ENCODE assay signal across 1 cellular context in genomic region chr7:100673302-100673941, GRCh38.
TF ChIP-seq lines count a peak whose summit lies in the region.

TSS of gene GNB2 (plus strand) at chr7:100673740. CDS start at chr7:100676266, 2,526 bp downstream.

TF ChIP-seq in GM12878, 131 proteins besides CTCF, POLR2A, EP300 and RAD21 (continued from another document and continues in another):
- TF ChIP-seq ZBTB40 (IDR thresholded peaks at IDR 0.05; ENCODE audit: borderline replicate concordance) = no peak
- peak; percentile 89 for TF ChIP-seq USF2 (IDR thresholded peaks at IDR 0.05; ENCODE audit: borderline replicate concordance, low read depth, low read length)
- TF ChIP-seq ZNF217 (IDR thresholded peaks at IDR 0.05) = peak; percentile 89
- peak; percentile 78 for TF ChIP-seq PBX3 (IDR thresholded peaks at IDR 0.05; ENCODE audit: insufficient replicate concordance, low read depth, low read length)
- TF ChIP-seq RB1 (IDR thresholded peaks at IDR 0.05; ENCODE audit: borderline replicate concordance) = peak; percentile 97; the same call in 1 of the 2 replicates
- TF ChIP-seq FOXK2 (IDR thresholded peaks at IDR 0.05) = peak; percentile 99
- no peak for TF ChIP-seq PAX5 (IDR thresholded peaks at IDR 0.05; ENCODE audit: borderline replicate concordance, low read depth, low read length)
- TF ChIP-seq SMAD1 (IDR thresholded peaks at IDR 0.05; ENCODE audit: low read depth, partially characterized antibody) = no peak
- no peak for TF ChIP-seq ATF2 (IDR thresholded peaks at IDR 0.05; ENCODE audit: low read length)
- peak; percentile 97 for TF ChIP-seq SKIL (IDR thresholded peaks at IDR 0.05; ENCODE audit: low read depth, poor library complexity, severe bottlenecking)
- TF ChIP-seq ZNF207 (IDR thresholded peaks at IDR 0.05; ENCODE audit: borderline replicate concordance) = peak; percentile 99
- peak; percentile 83 for TF ChIP-seq TAF1 (IDR thresholded peaks at IDR 0.05; ENCODE audit: borderline replicate concordance, low read depth, low read length)
- no peak for TF ChIP-seq NR2C2 (IDR thresholded peaks at IDR 0.05; ENCODE audit: borderline replicate concordance, control insufficient read depth, insufficient read length, low read depth)
- 0 out of 3 replicates have a peak, but pooled peaks have one; percentile 28 for TF ChIP-seq POU2F2 (IDR thresholded peaks at IDR 0.05; ENCODE audit: borderline replicate concordance, low read depth, low read length)
- TF ChIP-seq HDGF (IDR thresholded peaks at IDR 0.05) = peak; percentile 96
- no peak for TF ChIP-seq PAX8 (IDR thresholded peaks at IDR 0.05)
- TF ChIP-seq ZNF622 (IDR thresholded peaks at IDR 0.05) = no peak
- TF ChIP-seq IKZF1 (conservative IDR thresholded peaks at IDR 0.05) = peak; percentile 97
- no peak for TF ChIP-seq E2F8 (IDR thresholded peaks at IDR 0.05; ENCODE audit: low read depth, partially characterized antibody)
- no peak for TF ChIP-seq ZZZ3 (IDR thresholded peaks at IDR 0.05; ENCODE audit: control insufficient read depth, insufficient read length, low read depth)
- 0 out of 2 replicates have a peak, but pooled peaks have one; percentile 54 for TF ChIP-seq SIN3A (IDR thresholded peaks at IDR 0.05; ENCODE audit: low read depth, low read length)
- TF ChIP-seq HDAC6 (IDR thresholded peaks at IDR 0.05; ENCODE audit: unreplicated experiment) = no peak
- peak; percentile 93 for TF ChIP-seq RELA (IDR thresholded peaks at IDR 0.05; ENCODE audit: borderline replicate concordance, partially characterized antibody)
- no peak for TF ChIP-seq EZH2 (IDR thresholded peaks at IDR 0.05; ENCODE audit: borderline replicate concordance, control insufficient read depth, low read depth, low read length)
- TF ChIP-seq ATF7 (IDR thresholded peaks at IDR 0.05; ENCODE audit: low read depth) = peak; percentile 100
- 0 out of 2 replicates have a peak, but pooled peaks have one; percentile 20 for TF ChIP-seq ZSCAN29 (IDR thresholded peaks at IDR 0.05)
- no peak for TF ChIP-seq SUZ12 (IDR thresholded peaks at IDR 0.05; ENCODE audit: unreplicated experiment)
- TF ChIP-seq CHD4 (IDR thresholded peaks at IDR 0.05) = no peak
- TF ChIP-seq CUX1 (IDR thresholded peaks at IDR 0.05; ENCODE audit: insufficient replicate concordance, low read depth, low read length) = no peak
- peak; percentile 77 for TF ChIP-seq STAT1 (conservative IDR thresholded peaks at IDR 0.05)
- TF ChIP-seq CHD2 (IDR thresholded peaks at IDR 0.05; ENCODE audit: borderline replicate concordance, low read depth, low read length) = peak; percentile 97
- peak; percentile 86 for TF ChIP-seq NR2F1 (conservative IDR thresholded peaks at IDR 0.05)
- TF ChIP-seq TBL1XR1 (IDR thresholded peaks at IDR 0.05; ENCODE audit: low read depth, low read length) = peak; percentile 74
- no peak for TF ChIP-seq TCF7 (IDR thresholded peaks at IDR 0.05; ENCODE audit: borderline replicate concordance)
- TF ChIP-seq HCFC1 (IDR thresholded peaks at IDR 0.05; ENCODE audit: low read length) = peak; percentile 45; the same call in 1 of the 2 replicates
- no peak for TF ChIP-seq FOXM1 (IDR thresholded peaks at IDR 0.05; ENCODE audit: low read depth, low read length)
- 0 out of 2 replicates have a peak, but pooled peaks have one; percentile 37 for TF ChIP-seq ELK1 (IDR thresholded peaks at IDR 0.05; ENCODE audit: low read depth, low read length)
- TF ChIP-seq MTA3 (IDR thresholded peaks at IDR 0.05; ENCODE audit: borderline replicate concordance, low read length) = no peak
- peak; percentile 89 for TF ChIP-seq EED (IDR thresholded peaks at IDR 0.05; ENCODE audit: low read depth)
- peak; percentile 87 for TF ChIP-seq BACH1 (IDR thresholded peaks at IDR 0.05; ENCODE audit: borderline replicate concordance)
- TF ChIP-seq RFX5 (IDR thresholded peaks at IDR 0.05; ENCODE audit: low read depth, low read length) = 0 out of 2 replicates have a peak, but pooled peaks have one; percentile 28
